ENCODE assay signal across 20 cellular contexts in the genomic region with DNA sequence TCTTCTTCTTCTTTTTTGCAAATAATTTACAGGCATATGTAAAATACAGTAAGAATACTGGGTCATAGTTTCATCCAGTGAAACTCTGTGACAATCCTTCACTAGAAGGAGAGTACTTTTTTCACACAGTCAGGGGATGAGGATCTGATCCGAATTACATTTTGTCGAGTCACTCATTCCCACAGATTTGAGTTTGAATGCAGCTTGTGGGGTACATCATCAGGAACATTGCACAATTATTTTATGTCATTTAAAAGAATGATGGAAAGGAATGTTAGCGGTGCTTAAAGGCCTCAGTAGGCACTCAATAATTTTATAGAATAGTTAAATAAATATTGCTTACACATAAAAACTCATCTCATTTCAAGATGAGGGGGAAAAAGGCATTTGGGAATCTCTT.
DNase-seq lines count a peak whose midpoint lies in the region; ATAC-seq and TF ChIP-seq lines count a peak whose summit lies in the region.
"Had no signal": no experiment of that assay in that cellular context is flagged by ENCODE, and none has a peak within 500 bp of the region (broad histone marks: within the 10 kb centered on the region; RNA-seq: fewer than 3 reads in every experiment).

No MANE protein-coding gene starts in this region.

- POLR2A ChIA-PET in MCF 10A (lab: Yijun Ruan, JAX) = no interaction called here

- WGBS in mammary epithelial cell (ENCODE audit: low coverage, missing lambda C conversion rate) = 100% methylated on average over 3 of the region's 3 CpGs
- 83% methylated on average over 3 of the region's 3 CpGs for WGBS in prostate gland

- H2AFZ ChIP-seq in mammary epithelial cell (ENCODE audit: low read depth, low read length) = no peak overlapping the region

- peak; percentile 19 for DNase-seq in MCF 10A (ENCODE audit: unreplicated experiment)
- DNase-seq in mammary epithelial cell = no peak
- DNase-seq in amniotic epithelial cell (ENCODE audit: low read depth) = peak; percentile 77
- peak; percentile 28 to 55 for DNase-seq in foreskin keratinocyte
- DNase-seq in prostate gland (ENCODE audit: low spot score) = no peak
- no peak for DNase-seq in sciatic nerve (ENCODE audit: low spot score)
- DNase-seq in activated T-helper 2 cell treated with anti-CD3 and anti-CD28 coated beads, Interferon-gamma antibody, Interleukin-2, Interleukin-4, amounts not matched to agents 10 μg/mL and 5 μg/mL and 100 μg/mL, durations not matched to agents 14 hours and 24 hours and 36 hours (ENCODE audit: low spot score) = no peak
- DNase-seq: activated CD4-positive, alpha-beta T cell treated with anti-CD3 and anti-CD28 coated beads, Interleukin-2, amount 10 ng/mL, durations not matched to agents 7 days and 5 days; activated naive CD8-positive, alpha-beta T cell treated with anti-CD3 and anti-CD28 coated beads for 36 hours; effector memory CD8-positive, alpha-beta T cell; gastrocnemius medialis; naive B cell; NCI-H187; Peyer's patch; psoas muscle; stimulated activated CD4-positive, alpha-beta T cell treated with anti-CD3 and anti-CD28 coated beads, Interleukin-15, amount 100 ng/mL, for 24 hours; stimulated activated naive CD4-positive, alpha-beta T cell treated with Interleukin-2 at 50 U/mL for 16 hours; upper lobe of right lung had no signal

- no peak overlapping the region for H3K4me3 Mint-ChIP-seq in MCF 10A (ENCODE audit: unreplicated experiment)
- H3K4me3 Mint-ChIP-seq in activated T-helper 2 cell treated with anti-CD3 and anti-CD28 coated beads, Interferon-gamma antibody, Interleukin-2, Interleukin-4, amounts not matched to agents 10 μg/mL and 5 μg/mL and 100 μg/mL, durations not matched to agents 14 hours and 24 hours and 36 hours (ENCODE audit: low read depth) = no peak overlapping the region
- H3K4me3 Mint-ChIP-seq: activated CD4-positive, alpha-beta T cell treated with anti-CD3 and anti-CD28 coated beads, Interleukin-2, amount 10 ng/mL, durations not matched to agents 7 days and 5 days; activated naive CD8-positive, alpha-beta T cell treated with anti-CD3 and anti-CD28 coated beads for 36 hours; central memory CD8-positive, alpha-beta T cell; effector memory CD8-positive, alpha-beta T cell; naive B cell had no signal

- no peaks in the 10 kb centered on the region for H3K9me3 Mint-ChIP-seq in MCF 10A (ENCODE audit: unreplicated experiment)
- peaks cover 11% of the 10 kb centered on the region for H3K9me3 Mint-ChIP-seq in activated T-helper 2 cell treated with anti-CD3 and anti-CD28 coated beads, Interferon-gamma antibody, Interleukin-2, Interleukin-4, amounts not matched to agents 10 μg/mL and 5 μg/mL and 100 μg/mL, durations not matched to agents 14 hours and 24 hours and 36 hours
- H3K9me3 Mint-ChIP-seq: central memory CD8-positive, alpha-beta T cell; effector memory CD8-positive, alpha-beta T cell had no signal

- no peaks in the 10 kb centered on the region for H3K79me2 ChIP-seq in mammary epithelial cell (ENCODE audit: insufficient read depth, low read length)

- BruUV-seq in MCF 10A (replicated peaks; lab: Mats Ljungman, UMichigan) (no TSS peak), mammary epithelial cell (replicated peaks; lab: Mats Ljungman, UMichigan) (no TSS peak)

- H3K4me1 Mint-ChIP-seq in MCF 10A (ENCODE audit: insufficient read depth, unreplicated experiment) = peaks cover 5% of the 10 kb centered on the region
- H3K4me1 Mint-ChIP-seq in activated T-helper 2 cell treated with anti-CD3 and anti-CD28 coated beads, Interferon-gamma antibody, Interleukin-2, Interleukin-4, amounts not matched to agents 10 μg/mL and 5 μg/mL and 100 μg/mL, durations not matched to agents 14 hours and 24 hours and 36 hours (ENCODE audit: low read depth) = peaks cover 10% of the 10 kb centered on the region
- H3K4me1 Mint-ChIP-seq: central memory CD8-positive, alpha-beta T cell; naive B cell had no signal

- intact Hi-C loops in MCF 10A (cut with micrococcal nuclease) (no loop called here), mammary epithelial cell (cut with micrococcal nuclease) (no loop called here), prostate gland (cut with DNase I) (no loop called here), sciatic nerve (cut with DNase I) (no loop called here)
- intact Hi-C loops in activated T-helper 2 cell treated with anti-CD3 and anti-CD28 coated beads, Interferon-gamma antibody, Interleukin-2, Interleukin-4, amounts not matched to agents 10 μg/mL and 5 μg/mL and 100 μg/mL, durations not matched to agents 14 hours and 24 hours and 36 hours (cut with micrococcal nuclease) = no loop called here

- H3K27me3 Mint-ChIP-seq in MCF 10A (ENCODE audit: insufficient read depth, unreplicated experiment) = no peaks in the 10 kb centered on the region
- H3K27me3 Mint-ChIP-seq in activated T-helper 2 cell treated with anti-CD3 and anti-CD28 coated beads, Interferon-gamma antibody, Interleukin-2, Interleukin-4, amounts not matched to agents 10 μg/mL and 5 μg/mL and 100 μg/mL, durations not matched to agents 14 hours and 24 hours and 36 hours (ENCODE audit: low read depth) = no peaks in the 10 kb centered on the region
- H3K27me3 Mint-ChIP-seq: activated naive CD8-positive, alpha-beta T cell treated with anti-CD3 and anti-CD28 coated beads for 36 hours; naive B cell had no signal

- no peaks in the 10 kb centered on the region for H3K4me1 ChIP-seq in mammary epithelial cell (ENCODE audit: insufficient read depth, low read length)
- H3K4me1 ChIP-seq in foreskin keratinocyte = no peaks in the 10 kb centered on the region
- H3K4me1 ChIP-seq in prostate gland (replicated peaks) = no peaks in the 10 kb centered on the region
- H3K4me1 ChIP-seq: gastrocnemius medialis, psoas muscle, upper lobe of right lung had no signal

- no peaks in the 10 kb centered on the region for H3K36me3 ChIP-seq in mammary epithelial cell (ENCODE audit: insufficient read depth, low read length)
- H3K36me3 ChIP-seq in prostate gland = no peaks in the 10 kb centered on the region
- H3K36me3 ChIP-seq: gastrocnemius medialis had no signal

- no peak for ATAC-seq in foreskin keratinocyte
- ATAC-seq in HG03342 (IDR thresholded peaks at IDR 0.05; ENCODE audit: unreplicated experiment) = no peak
- no peak for ATAC-seq in sciatic nerve
- ATAC-seq: effector memory CD8-positive, alpha-beta T cell; gastrocnemius medialis; psoas muscle; upper lobe of right lung had no signal

- H3K4me2 ChIP-seq in mammary epithelial cell (ENCODE audit: insufficient read depth, low read depth, low read length) = no peak overlapping the region

- no peaks in the 10 kb centered on the region for H4K20me1 ChIP-seq in mammary epithelial cell (ENCODE audit: insufficient read depth, low read length)

- H3K27me3 ChIP-seq in mammary epithelial cell (ENCODE audit: insufficient read depth, low read length) (no peaks in the 10 kb centered on the region), foreskin keratinocyte (no peaks in the 10 kb centered on the region), prostate gland (replicated peaks; ENCODE audit: insufficient read depth) (no peaks in the 10 kb centered on the region)
- H3K27me3 ChIP-seq: Peyer's patch, upper lobe of right lung had no signal

- no peaks in the 10 kb centered on the region for H3K9me3 ChIP-seq in mammary epithelial cell (replicated peaks; ENCODE audit: insufficient read depth, low read length)
- H3K9me3 ChIP-seq in prostate gland = no peaks in the 10 kb centered on the region
- H3K9me3 ChIP-seq: gastrocnemius medialis, Peyer's patch, psoas muscle, upper lobe of right lung had no signal

- dilution Hi-C loops in mammary epithelial cell (cut with HindIII; ENCODE audit: low sequenced_read_pairs) = no loop called here

- TF ChIP-seq CTCF in MCF 10A (IDR thresholded peaks at IDR 0.05; ENCODE audit: unreplicated experiment) (no peak), mammary epithelial cell (conservative IDR thresholded peaks at IDR 0.05 in 1 of 2, IDR thresholded peaks at IDR 0.05 in 1 of 2; ENCODE audit: extremely low read depth in 1 of 2, insufficient read depth in 1 of 2, low read depth in 1 of 2, low read length in 2 of 2) (no peak), foreskin keratinocyte (conservative IDR thresholded peaks at IDR 0.05) (no peak), prostate gland (IDR thresholded peaks at IDR 0.05) (no peak)

- no peak overlapping the region for H3K4me3 ChIP-seq in mammary epithelial cell (replicated peaks in 1 of 3; ENCODE audit: insufficient read depth in 1 of 3, low read depth in 2 of 3, low read length in 3 of 3)
- H3K4me3 ChIP-seq in prostate gland = no peak overlapping the region
- H3K4me3 ChIP-seq: gastrocnemius medialis, Peyer's patch, psoas muscle, upper lobe of right lung had no signal

- no peak overlapping the region for H3K9ac ChIP-seq in mammary epithelial cell (ENCODE audit: insufficient read depth, low read length)

- H3K27ac ChIP-seq in mammary epithelial cell (ENCODE audit: insufficient read depth, low read depth, low read length) (no peak overlapping the region), foreskin keratinocyte (no peak overlapping the region), prostate gland (no peak overlapping the region)
- H3K27ac ChIP-seq: gastrocnemius medialis, Peyer's patch, psoas muscle, upper lobe of right lung had no signal

- H3K36me3 Mint-ChIP-seq in MCF 10A (ENCODE audit: insufficient read depth, unreplicated experiment) = peaks cover 5% of the 10 kb centered on the region
- H3K36me3 Mint-ChIP-seq in activated T-helper 2 cell treated with anti-CD3 and anti-CD28 coated beads, Interferon-gamma antibody, Interleukin-2, Interleukin-4, amounts not matched to agents 10 μg/mL and 5 μg/mL and 100 μg/mL, durations not matched to agents 14 hours and 24 hours and 36 hours (ENCODE audit: low read depth) = peaks cover 41% of the 10 kb centered on the region

- in situ Hi-C loops in mammary epithelial cell (cut with MboI; ENCODE audit: low sequenced_read_pairs in 2 of 2) = no loop called here

- no peak for TF ChIP-seq POLR2A in prostate gland (IDR thresholded peaks at IDR 0.05)

- CTCF ChIA-PET in MCF 10A (lab: Yijun Ruan, JAX) = no interaction called here
- CTCF ChIA-PET in mammary epithelial cell (lab: Charles Lee; ENCODE audit: low non-redundant PET) = no interaction called here

- H3K27ac Mint-ChIP-seq in MCF 10A (ENCODE audit: low read depth, unreplicated experiment) = no peak overlapping the region
- H3K27ac Mint-ChIP-seq in activated T-helper 2 cell treated with anti-CD3 and anti-CD28 coated beads, Interferon-gamma antibody, Interleukin-2, Interleukin-4, amounts not matched to agents 10 μg/mL and 5 μg/mL and 100 μg/mL, durations not matched to agents 14 hours and 24 hours and 36 hours = no peak overlapping the region
- H3K27ac Mint-ChIP-seq: activated CD4-positive, alpha-beta T cell treated with anti-CD3 and anti-CD28 coated beads, Interleukin-2, amount 10 ng/mL, durations not matched to agents 7 days and 5 days; activated naive CD8-positive, alpha-beta T cell treated with anti-CD3 and anti-CD28 coated beads for 36 hours; effector memory CD8-positive, alpha-beta T cell had no signal

Comparison
In these comparisons a context has a peak if more than half of its experiments do, and no peak if none do; other contexts are left out.
1. DNase-seq: peak in MCF 10A (single experiment), amniotic epithelial cell (single experiment) and foreskin keratinocyte (2 of 2); none in mammary epithelial cell (single experiment), prostate gland (single experiment), sciatic nerve (single experiment) and activated T-helper 2 cell treated with anti-CD3 and anti-CD28 coated beads, Interferon-gamma antibody, Interleukin-2, Interleukin-4, amounts not matched to agents 10 μg/mL and 5 μg/mL and 100 μg/mL, durations not matched to agents 14 hours and 24 hours and 36 hours (single experiment).